ENCODE assay signal across 8 cellular contexts in genomic region chr11:63813035-63813562, GRCh38. TPM values are rescaled to one million over a fixed set of nuclear protein-coding genes. Genes with fewer than 3 reads are reported as not detected.
DNase-seq lines count a peak whose midpoint lies in the region; ATAC-seq and TF ChIP-seq lines count a peak whose summit lies in the region.

A gene with protein sequence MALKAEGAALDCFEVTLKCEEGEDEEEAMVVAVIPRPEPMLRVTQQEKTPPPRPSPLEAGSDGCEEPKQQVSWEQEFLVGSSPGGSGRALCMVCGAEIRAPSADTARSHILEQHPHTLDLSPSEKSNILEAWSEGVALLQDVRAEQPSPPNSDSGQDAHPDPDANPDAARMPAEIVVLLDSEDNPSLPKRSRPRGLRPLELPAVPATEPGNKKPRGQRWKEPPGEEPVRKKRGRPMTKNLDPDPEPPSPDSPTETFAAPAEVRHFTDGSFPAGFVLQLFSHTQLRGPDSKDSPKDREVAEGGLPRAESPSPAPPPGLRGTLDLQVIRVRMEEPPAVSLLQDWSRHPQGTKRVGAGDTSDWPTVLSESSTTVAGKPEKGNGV (plus strand): TSS chr11:63813456. CDS start chr11:63813687, 231 bp downstream.

- H3K27me3 ChIP-seq in neural cell (ENCODE audit: insufficient read depth, low read depth, low read length) (no peaks in the 10 kb centered on the region), stomach (no peaks in the 10 kb centered on the region)

- TF ChIP-seq CTCF in foreskin fibroblast (IDR thresholded peaks at IDR 0.05; ENCODE audit: low read depth, low read length) (no peak), neural cell (IDR thresholded peaks at IDR 0.05; ENCODE audit: poor library complexity, severe bottlenecking) (no peak), stomach (IDR thresholded peaks at IDR 0.05) (no peak)

- TF ChIP-seq EP300 in neural cell (conservative IDR thresholded peaks at IDR 0.05; ENCODE audit: poor library complexity, severe bottlenecking) = no peak
- TF ChIP-seq EP300 in stomach (IDR thresholded peaks at IDR 0.05) = no peak

- H3K9me3 ChIP-seq in KOPT-K1 (ENCODE audit: insufficient read depth, low read length, poor library complexity, severe bottlenecking) = no peaks in the 10 kb centered on the region
- H3K9me3 ChIP-seq in neural cell (ENCODE audit: low read length) = no peaks in the 10 kb centered on the region
- H3K9me3 ChIP-seq in stomach = no peaks in the 10 kb centered on the region

- peak; percentile 78 for ATAC-seq in GM21786 (IDR thresholded peaks at IDR 0.05; ENCODE audit: unreplicated experiment)

- peak within 1 kb of the TSS; percentile 92 for H3K9ac ChIP-seq in neural cell (ENCODE audit: low read length)

- H3K4me1 ChIP-seq in stomach = peaks cover 8 to 38% (median 28%) of the 10 kb centered on the region in 4 donors

- H3K27ac ChIP-seq in KOPT-K1 (ENCODE audit: low read depth, low read length, poor library complexity, severe bottlenecking) (peak within 1 kb of the TSS; percentile 78), neural cell (ENCODE audit: low read length) (peak within 1 kb of the TSS; percentile 80), stomach (peak within 1 kb of the TSS; percentile 66 to 88 (median 82))

- peak within 1 kb of the TSS; percentile 76 for H2AFZ ChIP-seq in neural cell (ENCODE audit: low read depth, low read length)

- DNase-seq in Daoy (ENCODE audit: low read depth) (peak; percentile 87), SHP77 treated with DMSO at 0.1 percent for 48 hours (lab: John Stamatoyannopoulos, UW) (peak; percentile 21), activated gamma-delta T cell treated with Interleukin-2 at 50 U/mL for 16 hours (peak; percentile 62), foreskin fibroblast (peak; percentile 67 to 90), stomach (peak; percentile 80)

- peaks cover 5% of the 10 kb centered on the region for H3F3A ChIP-seq in neural cell (ENCODE audit: insufficient read depth, low read length, poor library complexity, severe bottlenecking)

- H4K20me1 ChIP-seq in neural cell (ENCODE audit: insufficient read depth) = no peaks in the 10 kb centered on the region

- WGBS in stomach, 5 donors = 0 to 3% (median 1%) methylated on average over 13 to 59 of the region's 65 CpGs

- H3K9me2 ChIP-seq in neural cell (ENCODE audit: insufficient read depth, low read length) = no peaks in the 10 kb centered on the region

- H3K4me2 ChIP-seq in neural cell (ENCODE audit: low read length) = peak within 1 kb of the TSS; percentile 90

- H3K4me3 ChIP-seq in foreskin fibroblast (ENCODE audit: low read depth in 1 of 2, low read length in 2 of 2) (peak within 1 kb of the TSS; percentile 81 to 89), neural cell (ENCODE audit: low read length) (peak within 1 kb of the TSS; percentile 99), stomach (peak within 1 kb of the TSS; percentile 91 to 99 (median 95))

- TF ChIP-seq RAD21 in neural cell (conservative IDR thresholded peaks at IDR 0.05) = peak; percentile 7

- intact Hi-C loops in stomach (cut with DNase I; ENCODE audit: low total_unique reads) = no loop called here

- H3K36me3 ChIP-seq in KOPT-K1 (ENCODE audit: insufficient read depth, low read length) (peaks cover 33% of the 10 kb centered on the region), neural cell (ENCODE audit: insufficient read depth, low read length) (no peaks in the 10 kb centered on the region), stomach (peaks cover 13 to 19% (median 15%) of the 10 kb centered on the region in 4 donors)

- peaks cover 43% of the 10 kb centered on the region for H3K79me2 ChIP-seq in neural cell (replicated peaks; ENCODE audit: insufficient read depth, low read length)

- TF ChIP-seq POLR2A in stomach (IDR thresholded peaks at IDR 0.05) = no peak

TF ChIP-seq in neural cell, 6 proteins besides CTCF, POLR2A, EP300 and RAD21:
- TF ChIP-seq TAF1 (IDR thresholded peaks at IDR 0.05; ENCODE audit: low read depth) = no peak
- peak; percentile 9 for TF ChIP-seq SMC3 (conservative IDR thresholded peaks at IDR 0.05; ENCODE audit: poor library complexity)
- TF ChIP-seq POLR2AphosphoS5 (IDR thresholded peaks at IDR 0.05) = no peak
- TF ChIP-seq EZH2 (IDR thresholded peaks at IDR 0.05; ENCODE audit: borderline replicate concordance, insufficient read depth, low read length, poor library complexity, severe bottlenecking) = no peak
- TF ChIP-seq REST (IDR thresholded peaks at IDR 0.05; ENCODE audit: borderline replicate concordance) = no peak
- TF ChIP-seq MXI1 (conservative IDR thresholded peaks at IDR 0.05; ENCODE audit: poor library complexity, severe bottlenecking) = no peak

RNA-seq across cellular contexts. Expression of the gene that starts here (rescaled TPM):
- total RNA-seq in Daoy (2014; rRNA removed; shearing (Covaris generic)) = 34.6 and 41.0 TPM in 2 replicates
- 20.3 and 27.2 TPM in 2 replicates for polyA plus RNA-seq in neural cell
- 27.4 and 33.8 TPM in 2 replicates for polyA minus RNA-seq in neural cell
- total RNA-seq in stomach = 10 to 100 TPM in 1 of 5 donors, 1 to 10 TPM in 3, under 1 TPM in 1; 0.45 to 13.6 (median 5.7) TPM
- polyA plus RNA-seq in stomach = 10 to 100 TPM in 1 of 3 donors, 1 to 10 TPM in 2; 4.6 to 12.1 (median 5.8) TPM

Comparison
In these comparisons a context has a peak if more than half of its experiments do, and no peak if none do; other contexts are left out.
1. Peak in every context shown above with its lines: DNase-seq, ATAC-seq, H3K4me3 ChIP-seq and H3K27ac ChIP-seq.
2. DNase-seq: peak in every context shown above with its lines; median percentile 87 in Daoy; 80 in stomach; 78 in foreskin fibroblast; 62 in activated gamma-delta T cell treated with Interleukin-2 at 50 U/mL for 16 hours; 21 in SHP77 treated with DMSO at 0.1 percent for 48 hours.